Comparison of ENCODE assay signal across 16 cellular contexts in genomic region chr15:59166156-59166555, GRCh38. TPM values are rescaled to one million over a fixed set of nuclear protein-coding genes. Genes with fewer than 3 reads are reported as not detected.
DNase-seq lines count a peak whose midpoint lies in the region; ATAC-seq and TF ChIP-seq lines count a peak whose summit lies in the region.
"Had no signal": no experiment of that assay in that cellular context is flagged by ENCODE, and none has a peak within 500 bp of the region (broad histone marks: within the 10 kb centered on the region; RNA-seq: fewer than 3 reads in every experiment).

No MANE protein-coding gene starts in this region.

- TF ChIP-seq EP300 in SK-N-SH (IDR thresholded peaks at IDR 0.05; ENCODE audit: borderline replicate concordance in 1 of 2, low read depth in 1 of 2, low read length in 1 of 2), result no peak

- BruUV-seq in HCT116 (replicated peaks; lab: Mats Ljungman, UMichigan), result no TSS peak

- DNase-seq in AG09309 (ENCODE audit: low read depth), result peak; percentile 34
- DNase-seq in HCT116 (ENCODE audit: low read depth, low spot score), result no peak
- DNase-seq in choroid plexus epithelial cell (ENCODE audit: low read depth), result peak; percentile 80
- no peak for DNase-seq in memory B cell (ENCODE audit: low spot score in 2 of 2)
- DNase-seq in SK-N-SH, result no peak
- no peak for DNase-seq in head of caudate nucleus
- DNase-seq: adrenal gland; hypothalamus; NCI-H226; psoas muscle; stimulated activated CD4-positive, alpha-beta T cell treated with anti-CD3 and anti-CD28 coated beads, Interleukin-4, amount 100 ng/mL, for 24 hours had no signal

- no peaks in the 10 kb centered on the region for H3K9me3 Mint-ChIP-seq in memory B cell
- H3K9me3 Mint-ChIP-seq: CD4-positive, CD25-positive, alpha-beta regulatory T cell; stimulated activated naive CD8-positive, alpha-beta T cell treated with anti-CD3 and anti-CD28 coated beads, Interleukin-15, Interleukin-2, amounts not matched to agents 100 ng/mL and 50 ng/mL, for 24 hours had no signal

- intact Hi-C loops in HCT116 (cut with micrococcal nuclease), result no loop called here
- intact Hi-C loops in head of caudate nucleus (cut with DNase I), result no loop called here

- no peaks in the 10 kb centered on the region for H3K27me3 ChIP-seq in HCT116 (ENCODE audit: insufficient read depth, low read length)
- no peaks in the 10 kb centered on the region for H3K27me3 ChIP-seq in SK-N-SH (ENCODE audit: insufficient read depth)
- H3K27me3 ChIP-seq: adrenal gland had no signal

- H3F3A ChIP-seq in SK-N-SH (replicated peaks; ENCODE audit: insufficient read depth), result peaks cover 26% of the 10 kb centered on the region

- H3K36me3 ChIP-seq in HCT116 (ENCODE audit: control insufficient read depth in 1 of 2, insufficient read depth in 2 of 2, low read length in 2 of 2), result 0 out of 4 replicates have a peak, but pooled peaks cover 0 to 4% of the 10 kb centered on the region in 2 experiments
- H3K36me3 ChIP-seq in SK-N-SH (replicated peaks in 1 of 2; ENCODE audit: control insufficient read depth in 1 of 2, insufficient read depth in 2 of 2, low read length in 1 of 2), result peaks cover 0 to 3% of the 10 kb centered on the region in 2 experiments
- H3K36me3 ChIP-seq: adrenal gland had no signal

- RAD21 ChIA-PET in HCT116 (lab: Charles Lee; ENCODE audit: low non-redundant PET in 1 of 2, low total read pairs in 2 of 2, uncharacterized antibody in 2 of 2, unreplicated experiment in 2 of 2), result interaction anchor here in 1 of 2 experiments (2.0 kb wide), 1 partner anchor 363 kb away, joined by 7 read pairs; no protein-coding TSS in a partner anchor

- H3K4me2 ChIP-seq in HCT116 (ENCODE audit: low read length) (no peak overlapping the region; the same call in 1 of the 2 replicates), SK-N-SH (no peak overlapping the region)

- TF ChIP-seq RAD21 in HCT116 (IDR thresholded peaks at IDR 0.05; ENCODE audit: low read depth) (no peak), SK-N-SH (IDR thresholded peaks at IDR 0.05; ENCODE audit: low read length) (no peak)

- H3K4me1 ChIP-seq in HCT116 (ENCODE audit: control insufficient read depth in 1 of 2, insufficient read depth in 2 of 2, low read length in 2 of 2) (peaks cover 20 to 32% of the 10 kb centered on the region in 2 experiments), SK-N-SH (ENCODE audit: control insufficient read depth in 1 of 2, insufficient read depth in 2 of 2, low read depth in 1 of 2, low read length in 1 of 2) (peaks cover 15 to 32% of the 10 kb centered on the region in 2 experiments; a peak in 3 of 4 replicates)
- H3K4me1 ChIP-seq: psoas muscle had no signal

- TF ChIP-seq CTCF in AG09309 (IDR thresholded peaks at IDR 0.05; ENCODE audit: control insufficient read depth, insufficient read depth, low read depth, low read length, missing control alignments) (no peak), HCT116 (IDR thresholded peaks at IDR 0.05 in 2 of 3, conservative IDR thresholded peaks at IDR 0.05 in 1 of 3; ENCODE audit: borderline replicate concordance in 1 of 3, insufficient read depth in 1 of 3, low read depth in 2 of 3, low read length in 2 of 3) (no peak), choroid plexus epithelial cell (conservative IDR thresholded peaks at IDR 0.05; ENCODE audit: low read depth, low read length) (no peak), SK-N-SH (IDR thresholded peaks at IDR 0.05) (no peak)

- H3K36me3 Mint-ChIP-seq in memory B cell, result peaks cover 6% of the 10 kb centered on the region
- H3K36me3 Mint-ChIP-seq: CD4-positive, CD25-positive, alpha-beta regulatory T cell had no signal

- ATAC-seq in HCT116, result no peak
- no peak for ATAC-seq in memory B cell (ENCODE audit: low read depth)
- ATAC-seq in GM21825 (IDR thresholded peaks at IDR 0.05; ENCODE audit: unreplicated experiment), result no peak
- no peak for ATAC-seq in GM21367 (IDR thresholded peaks at IDR 0.05; ENCODE audit: unreplicated experiment)
- ATAC-seq: psoas muscle had no signal

- H3K4me3 Mint-ChIP-seq in memory B cell, result no peak overlapping the region
- H3K4me3 Mint-ChIP-seq: CD4-positive, CD25-positive, alpha-beta regulatory T cell; stimulated activated naive CD8-positive, alpha-beta T cell treated with anti-CD3 and anti-CD28 coated beads, Interleukin-15, Interleukin-2, amounts not matched to agents 100 ng/mL and 50 ng/mL, for 24 hours had no signal

- H3K9me3 ChIP-seq in HCT116 (ENCODE audit: control insufficient read depth in 1 of 2, insufficient read depth in 1 of 2, low read depth in 1 of 2, low read length in 2 of 2) (no peaks in the 10 kb centered on the region), SK-N-SH (no peaks in the 10 kb centered on the region)
- H3K9me3 ChIP-seq: adrenal gland, psoas muscle had no signal

- peak overlapping the region; percentile 1 for H3K27ac Mint-ChIP-seq in memory B cell
- H3K27ac Mint-ChIP-seq: CD4-positive, CD25-positive, alpha-beta regulatory T cell; stimulated activated naive CD8-positive, alpha-beta T cell treated with anti-CD3 and anti-CD28 coated beads, Interleukin-15, Interleukin-2, amounts not matched to agents 100 ng/mL and 50 ng/mL, for 24 hours had no signal

- H3K4me1 Mint-ChIP-seq in memory B cell, result no peaks in the 10 kb centered on the region
- H3K4me1 Mint-ChIP-seq: CD4-positive, CD25-positive, alpha-beta regulatory T cell had no signal

- H3K27me3 Mint-ChIP-seq in memory B cell, result no peaks in the 10 kb centered on the region
- H3K27me3 Mint-ChIP-seq: CD4-positive, CD25-positive, alpha-beta regulatory T cell; stimulated activated naive CD8-positive, alpha-beta T cell treated with anti-CD3 and anti-CD28 coated beads, Interleukin-15, Interleukin-2, amounts not matched to agents 100 ng/mL and 50 ng/mL, for 24 hours had no signal

- H3K27ac ChIP-seq in HCT116 (ENCODE audit: low read depth, low read length) (peak overlapping the region; percentile 5; the same call in 1 of the 2 replicates), SK-N-SH (ENCODE audit: low read depth in 2 of 2, low read length in 1 of 2) (no peak overlapping the region)
- H3K27ac ChIP-seq: adrenal gland, psoas muscle had no signal

- H4K20me1 ChIP-seq in HCT116 (ENCODE audit: insufficient read depth), result no peaks in the 10 kb centered on the region
- H4K20me1 ChIP-seq in SK-N-SH (ENCODE audit: insufficient read depth), result no peaks in the 10 kb centered on the region

- H2AFZ ChIP-seq in HCT116 (ENCODE audit: low read depth, low read length, poor library complexity, severe bottlenecking) (no peak overlapping the region), SK-N-SH (ENCODE audit: low read depth) (no peak overlapping the region)

- POLR2A ChIA-PET in HCT116 (lab: Charles Lee), result no interaction called here
- POLR2A ChIA-PET in SK-N-SH (lab: Yijun Ruan, JAX), result no interaction called here

- no peaks in the 10 kb centered on the region for H3K9me2 ChIP-seq in HCT116 (ENCODE audit: insufficient read depth)
- no peaks in the 10 kb centered on the region for H3K9me2 ChIP-seq in SK-N-SH

- TF ChIP-seq POLR2A in HCT116 (IDR thresholded peaks at IDR 0.05; ENCODE audit: borderline replicate concordance, extremely low read depth, insufficient read depth, insufficient read length), result no peak

- H3K4me3 ChIP-seq in AG09309 (ENCODE audit: control insufficient read depth, low read depth, low read length), result no peak overlapping the region
- H3K4me3 ChIP-seq in HCT116 (replicated peaks in 1 of 2; ENCODE audit: low read depth in 1 of 2, low read length in 2 of 2), result no peak overlapping the region
- no peak overlapping the region for H3K4me3 ChIP-seq in choroid plexus epithelial cell (ENCODE audit: low read depth, low read length)
- H3K4me3 ChIP-seq in SK-N-SH (ENCODE audit: low read depth in 2 of 2, low read length in 1 of 2), result no peak overlapping the region
- H3K4me3 ChIP-seq: adrenal gland, psoas muscle had no signal

- CTCF ChIA-PET in HCT116 (lab: Charles Lee), result interaction anchor here (1.2 kb wide), 1 partner anchor 363 kb away, joined by 6 read pairs; no protein-coding TSS in a partner anchor
- CTCF ChIA-PET in SK-N-SH (lab: Yijun Ruan, JAX), result interaction anchor here (1.5 to 1.9 kb wide), 3 partner anchors 8 to 335 kb away, joined by 6 to 10 read pairs (median 9); no protein-coding TSS in a partner anchor

- H3K79me2 ChIP-seq in HCT116 (ENCODE audit: insufficient read depth, low read length), result no peaks in the 10 kb centered on the region
- H3K79me2 ChIP-seq in SK-N-SH (ENCODE audit: insufficient read depth), result no peaks in the 10 kb centered on the region

- H3K9ac ChIP-seq in HCT116 (ENCODE audit: low read length), result no peak overlapping the region
- H3K9ac ChIP-seq in SK-N-SH, result no peak overlapping the region

- 74% methylated on average over 4 of the region's 4 CpGs for WGBS in SK-N-SH (ENCODE audit: low lambda C conversion rate)

TF ChIP-seq in HCT116, 20 proteins besides CTCF, POLR2A, EP300 and RAD21 (continues in another document):
- no peak for TF ChIP-seq ZFX (IDR thresholded peaks at IDR 0.05)
- no peak for TF ChIP-seq SP1 (IDR thresholded peaks at IDR 0.05; ENCODE audit: low read depth)
- TF ChIP-seq EGR1 (IDR thresholded peaks at IDR 0.05; ENCODE audit: low read depth), result no peak
- no peak for TF ChIP-seq MAX (IDR thresholded peaks at IDR 0.05)

TF ChIP-seq in SK-N-SH, 30 proteins besides CTCF, POLR2A, EP300 and RAD21 (continues in another document):
- TF ChIP-seq PBX3 (IDR thresholded peaks at IDR 0.05) (no peak), TAF1 (IDR thresholded peaks at IDR 0.05; ENCODE audit: borderline replicate concordance, low read depth, low read length) (no peak), RCOR1 (IDR thresholded peaks at IDR 0.05; ENCODE audit: low read length) (no peak), SIN3A (IDR thresholded peaks at IDR 0.05; ENCODE audit: borderline replicate concordance, low read depth, low read length) (no peak), GATA2 (CRISPR knock-in tag; IDR thresholded peaks at IDR 0.05) (no peak), MAX (IDR thresholded peaks at IDR 0.05; ENCODE audit: low read depth) (no peak), ELF1 (IDR thresholded peaks at IDR 0.05) (no peak), MEF2A (IDR thresholded peaks at IDR 0.05; ENCODE audit: borderline replicate concordance, low read depth) (no peak), FOXJ3 (CRISPR knock-in tag; IDR thresholded peaks at IDR 0.05) (no peak)

RNA-seq across cellular contexts. Expression of gene LDHAL6B, which starts 40.5 kb away (rescaled TPM):
- total RNA-seq in HCT116 (2021; ENCODE audit: unreplicated experiment), result not detected
- 0.09 and 0.12 TPM in 2 replicates for polyA plus RNA-seq in HCT116 (2012)
- not detected in 2 replicates for polyA plus RNA-seq in SK-N-SH (2012; rRNA removed)
- not detected in 2 replicates for polyA plus RNA-seq in SK-N-SH (2012; cell fraction: cytosol; rRNA removed)
- polyA plus RNA-seq in SK-N-SH (2012; cell fraction: nucleus; rRNA removed), result not detected in 2 replicates
- total RNA-seq: activated CD8-positive, alpha-beta memory T cell treated with anti-CD3 and anti-CD28 coated beads for 36 hours; adrenal gland; CD4-positive, CD25-positive, alpha-beta regulatory T cell; psoas muscle had no signal
- polyA plus RNA-seq: adrenal gland; CD4-positive, CD25-positive, alpha-beta regulatory T cell had no signal

Comparison
In these comparisons a context has a peak if more than half of its experiments do, and no peak if none do; other contexts are left out.
1. DNase-seq: peak in AG09309 (single experiment) and choroid plexus epithelial cell (single experiment); none in HCT116 (single experiment), memory B cell (0 of 2), SK-N-SH (single experiment) and head of caudate nucleus (0 of 42).